1 cellular context compared by ENCODE assay signal in the genomic region with DNA sequence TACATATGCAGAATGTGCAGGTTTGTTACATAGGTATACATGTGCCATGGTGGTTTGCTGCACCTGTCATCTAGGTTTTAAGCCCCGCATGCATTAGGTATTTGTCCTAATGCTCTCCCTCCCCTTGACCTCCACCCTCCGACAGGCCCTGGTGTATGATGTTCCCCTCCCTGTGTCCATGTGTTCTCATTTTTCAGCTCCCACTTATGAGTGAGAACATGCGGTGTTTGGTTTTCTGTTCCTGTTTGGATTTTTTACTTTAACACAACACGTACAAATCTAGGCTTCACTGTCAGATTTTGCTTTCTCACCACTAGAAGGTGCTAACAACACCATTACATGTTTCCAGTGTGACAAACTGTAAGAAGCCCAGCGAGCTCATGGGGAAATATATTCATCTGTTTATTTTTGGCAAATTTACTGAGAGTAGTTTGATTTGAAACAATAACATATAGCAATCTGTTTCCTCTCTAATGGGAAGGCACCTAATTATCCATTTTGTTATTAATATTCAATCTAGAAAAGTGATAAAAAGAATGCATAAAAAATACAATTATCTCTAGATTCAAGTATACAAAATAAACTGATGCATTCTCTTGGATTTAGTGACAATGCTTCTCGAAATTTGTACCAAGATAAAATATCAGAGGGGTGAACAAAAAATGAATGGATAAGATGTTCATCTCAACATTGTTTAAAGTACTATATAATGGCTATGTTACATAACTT.
TF ChIP-seq lines count a peak whose summit lies in the region.

No MANE protein-coding gene starts in this region.

TF ChIP-seq in GM12878, 131 proteins besides CTCF, POLR2A, EP300 and RAD21 (continued from another document):
- TF ChIP-seq, protein P1, sequence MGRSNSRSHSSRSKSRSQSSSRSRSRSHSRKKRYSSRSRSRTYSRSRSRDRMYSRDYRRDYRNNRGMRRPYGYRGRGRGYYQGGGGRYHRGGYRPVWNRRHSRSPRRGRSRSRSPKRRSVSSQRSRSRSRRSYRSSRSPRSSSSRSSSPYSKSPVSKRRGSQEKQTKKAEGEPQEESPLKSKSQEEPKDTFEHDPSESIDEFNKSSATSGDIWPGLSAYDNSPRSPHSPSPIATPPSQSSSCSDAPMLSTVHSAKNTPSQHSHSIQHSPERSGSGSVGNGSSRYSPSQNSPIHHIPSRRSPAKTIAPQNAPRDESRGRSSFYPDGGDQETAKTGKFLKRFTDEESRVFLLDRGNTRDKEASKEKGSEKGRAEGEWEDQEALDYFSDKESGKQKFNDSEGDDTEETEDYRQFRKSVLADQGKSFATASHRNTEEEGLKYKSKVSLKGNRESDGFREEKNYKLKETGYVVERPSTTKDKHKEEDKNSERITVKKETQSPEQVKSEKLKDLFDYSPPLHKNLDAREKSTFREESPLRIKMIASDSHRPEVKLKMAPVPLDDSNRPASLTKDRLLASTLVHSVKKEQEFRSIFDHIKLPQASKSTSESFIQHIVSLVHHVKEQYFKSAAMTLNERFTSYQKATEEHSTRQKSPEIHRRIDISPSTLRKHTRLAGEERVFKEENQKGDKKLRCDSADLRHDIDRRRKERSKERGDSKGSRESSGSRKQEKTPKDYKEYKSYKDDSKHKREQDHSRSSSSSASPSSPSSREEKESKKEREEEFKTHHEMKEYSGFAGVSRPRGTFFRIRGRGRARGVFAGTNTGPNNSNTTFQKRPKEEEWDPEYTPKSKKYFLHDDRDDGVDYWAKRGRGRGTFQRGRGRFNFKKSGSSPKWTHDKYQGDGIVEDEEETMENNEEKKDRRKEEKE (IDR thresholded peaks at IDR 0.05): no peak
- TF ChIP-seq RCOR1 (conservative IDR thresholded peaks at IDR 0.05; ENCODE audit: low read depth, low read length) (no peak), POLR2AphosphoS2 (IDR thresholded peaks at IDR 0.05; ENCODE audit: low read depth, low read length) (no peak), IKZF2 (IDR thresholded peaks at IDR 0.05) (peak; percentile 58 to 68; a peak in 3 of 4 replicates), POLR2AphosphoS5 (IDR thresholded peaks at IDR 0.05; ENCODE audit: low read length) (no peak), TCF12 (IDR thresholded peaks at IDR 0.05; ENCODE audit: low read depth, low read length) (no peak), PAX8 (IDR thresholded peaks at IDR 0.05) (no peak), STAT1 (conservative IDR thresholded peaks at IDR 0.05) (no peak), YBX1 (IDR thresholded peaks at IDR 0.05) (no peak), KAT2A (conservative IDR thresholded peaks at IDR 0.05; ENCODE audit: control insufficient read depth, low read depth, low read length) (no peak), HDAC6 (IDR thresholded peaks at IDR 0.05; ENCODE audit: unreplicated experiment) (no peak), NFXL1 (IDR thresholded peaks at IDR 0.05; ENCODE audit: borderline replicate concordance) (no peak), FOXK2 (IDR thresholded peaks at IDR 0.05) (no peak), RB1 (IDR thresholded peaks at IDR 0.05; ENCODE audit: borderline replicate concordance) (no peak), ZSCAN29 (IDR thresholded peaks at IDR 0.05) (no peak), EED (IDR thresholded peaks at IDR 0.05; ENCODE audit: low read depth) (peak; percentile 32; the same call in 1 of the 2 replicates), ZBED1 (IDR thresholded peaks at IDR 0.05; ENCODE audit: borderline replicate concordance) (no peak), NFIC (IDR thresholded peaks at IDR 0.05; ENCODE audit: low read depth, low read length) (no peak), IRF4 (IDR thresholded peaks at IDR 0.05; ENCODE audit: low read depth, low read length) (no peak), TBL1XR1 (IDR thresholded peaks at IDR 0.05; ENCODE audit: low read depth, low read length) (no peak), SREBF1 (IDR thresholded peaks at IDR 0.05; ENCODE audit: low read length) (no peak)
- TF ChIP-seq, protein P2, sequence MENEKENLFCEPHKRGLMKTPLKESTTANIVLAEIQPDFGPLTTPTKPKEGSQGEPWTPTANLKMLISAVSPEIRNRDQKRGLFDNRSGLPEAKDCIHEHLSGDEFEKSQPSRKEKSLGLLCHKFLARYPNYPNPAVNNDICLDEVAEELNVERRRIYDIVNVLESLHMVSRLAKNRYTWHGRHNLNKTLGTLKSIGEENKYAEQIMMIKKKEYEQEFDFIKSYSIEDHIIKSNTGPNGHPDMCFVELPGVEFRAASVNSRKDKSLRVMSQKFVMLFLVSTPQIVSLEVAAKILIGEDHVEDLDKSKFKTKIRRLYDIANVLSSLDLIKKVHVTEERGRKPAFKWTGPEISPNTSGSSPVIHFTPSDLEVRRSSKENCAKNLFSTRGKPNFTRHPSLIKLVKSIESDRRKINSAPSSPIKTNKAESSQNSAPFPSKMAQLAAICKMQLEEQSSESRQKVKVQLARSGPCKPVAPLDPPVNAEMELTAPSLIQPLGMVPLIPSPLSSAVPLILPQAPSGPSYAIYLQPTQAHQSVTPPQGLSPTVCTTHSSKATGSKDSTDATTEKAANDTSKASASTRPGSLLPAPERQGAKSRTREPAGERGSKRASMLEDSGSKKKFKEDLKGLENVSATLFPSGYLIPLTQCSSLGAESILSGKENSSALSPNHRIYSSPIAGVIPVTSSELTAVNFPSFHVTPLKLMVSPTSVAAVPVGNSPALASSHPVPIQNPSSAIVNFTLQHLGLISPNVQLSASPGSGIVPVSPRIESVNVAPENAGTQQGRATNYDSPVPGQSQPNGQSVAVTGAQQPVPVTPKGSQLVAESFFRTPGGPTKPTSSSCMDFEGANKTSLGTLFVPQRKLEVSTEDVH (IDR thresholded peaks at IDR 0.05; ENCODE audit: low read depth, partially characterized antibody): no peak
- TF ChIP-seq, protein P3, sequence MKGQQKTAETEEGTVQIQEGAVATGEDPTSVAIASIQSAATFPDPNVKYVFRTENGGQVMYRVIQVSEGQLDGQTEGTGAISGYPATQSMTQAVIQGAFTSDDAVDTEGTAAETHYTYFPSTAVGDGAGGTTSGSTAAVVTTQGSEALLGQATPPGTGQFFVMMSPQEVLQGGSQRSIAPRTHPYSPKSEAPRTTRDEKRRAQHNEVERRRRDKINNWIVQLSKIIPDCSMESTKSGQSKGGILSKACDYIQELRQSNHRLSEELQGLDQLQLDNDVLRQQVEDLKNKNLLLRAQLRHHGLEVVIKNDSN (IDR thresholded peaks at IDR 0.05; ENCODE audit: borderline replicate concordance, extremely low read length, insufficient read depth, low read depth, low read length): no peak
- TF ChIP-seq, protein P4, sequence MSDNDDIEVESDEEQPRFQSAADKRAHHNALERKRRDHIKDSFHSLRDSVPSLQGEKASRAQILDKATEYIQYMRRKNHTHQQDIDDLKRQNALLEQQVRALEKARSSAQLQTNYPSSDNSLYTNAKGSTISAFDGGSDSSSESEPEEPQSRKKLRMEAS (IDR thresholded peaks at IDR 0.05; ENCODE audit: low read depth, low read length): no peak
